In the genomic region with DNA sequence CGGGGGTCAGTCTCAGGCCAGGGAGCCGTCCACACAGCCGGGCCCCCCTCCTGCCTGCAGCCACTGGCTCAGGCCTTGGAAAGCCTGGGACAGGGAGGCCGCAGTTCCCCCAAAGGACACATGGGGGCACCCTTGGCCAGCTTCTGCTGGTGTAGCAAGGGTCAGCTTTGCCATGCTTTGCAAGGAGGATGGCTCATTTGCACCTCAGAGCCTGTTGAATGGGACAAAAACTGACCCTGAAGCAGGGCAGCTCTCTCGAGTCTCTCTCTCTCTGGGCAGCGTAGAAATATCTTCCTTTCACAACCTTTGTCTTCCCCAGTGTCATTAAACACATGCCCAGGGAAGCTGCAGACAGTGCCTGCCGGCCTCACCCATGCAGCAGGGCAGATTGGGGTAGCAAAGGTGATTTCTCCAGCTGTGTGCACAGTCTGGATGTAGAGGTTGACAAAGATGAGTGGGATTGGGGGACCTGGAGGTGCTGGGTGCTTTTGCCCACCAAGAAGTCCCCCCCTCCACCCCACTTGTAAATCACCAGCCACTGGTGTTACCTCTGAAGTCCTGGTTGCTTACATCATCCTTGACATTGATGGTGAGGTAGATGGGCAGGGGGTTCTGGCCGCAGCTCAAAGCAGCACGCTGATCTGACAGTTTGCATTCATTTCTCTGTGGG, we compare ENCODE assay signal across 1 cellular context.
TF ChIP-seq lines count a peak whose summit lies in the region.

No MANE protein-coding gene starts in this region.

TF ChIP-seq in HEK293, 187 proteins besides CTCF, POLR2A, EP300 and RAD21 (continued from another document):
- no peak for TF ChIP-seq ZNF24 (tag by site-specific recombination; IDR thresholded peaks at IDR 0.05)
